ENCODE assay signal across 8 cellular contexts in genomic region chr1:153945795-153946621, GRCh38. TPM values are rescaled to one million over a fixed set of nuclear protein-coding genes. Genes with fewer than 3 reads are reported as not detected.
DNase-seq lines count a peak whose midpoint lies in the region; ATAC-seq and TF ChIP-seq lines count a peak whose summit lies in the region.

No MANE protein-coding gene starts in this region.

- intact Hi-C loops in mucosa of descending colon (cut with DNase I, micrococcal nuclease) = loop anchor here in 1 of 2 donors (10.0 kb wide), 2 partner anchors 121 to 151 kb away; no protein-coding TSS in a partner anchor

- TF ChIP-seq CTCF in endothelial cell (IDR thresholded peaks at IDR 0.05; ENCODE audit: unreplicated experiment) = no peak
- no peak for TF ChIP-seq CTCF in mucosa of descending colon (IDR thresholded peaks at IDR 0.05)

- H3K4me1 Mint-ChIP-seq in endothelial cell (ENCODE audit: unreplicated experiment) = peaks cover 18% of the 10 kb centered on the region

- DNase-seq in ACHN (peak; percentile 68), NCI-H526 (lab: John Stamatoyannopoulos, UW) (peak; percentile 73 to 91), endothelial cell (ENCODE audit: low spot score) (peak; percentile 65), mucosa of descending colon (peak; percentile 83 to 94 (median 91))
- peak in 2 of 3 experiments; percentile 42 to 56 for DNase-seq in activated CD8-positive, alpha-beta memory T cell treated with anti-CD3 and anti-CD28 coated beads for 48 hours (ENCODE audit: low read depth in 2 of 3, low spot score in 2 of 3)
- peak; percentile 80 for DNase-seq in stimulated activated CD8-positive, alpha-beta memory T cell treated with anti-CD3 and anti-CD28 coated beads, Interleukin-4, amount 100 ng/mL, for 48 hours

- H3K36me3 Mint-ChIP-seq in endothelial cell (ENCODE audit: low read depth, unreplicated experiment) = peaks cover 14% of the 10 kb centered on the region

- peak overlapping the region; percentile 97 for H3K4me3 Mint-ChIP-seq in endothelial cell (ENCODE audit: unreplicated experiment)

- peak; percentile 57 for TF ChIP-seq POLR2A in GM18526 (IDR thresholded peaks at IDR 0.05; ENCODE audit: extremely low read depth, insufficient read length)

- H3K9me3 ChIP-seq in mucosa of descending colon = no peaks in the 10 kb centered on the region

- peaks cover 13% of the 10 kb centered on the region for H3K4me1 ChIP-seq in mucosa of descending colon (ENCODE audit: low read depth)

- peaks cover 15% of the 10 kb centered on the region for H3K27me3 Mint-ChIP-seq in endothelial cell (ENCODE audit: unreplicated experiment)

- H3K36me3 ChIP-seq in mucosa of descending colon (ENCODE audit: low read depth) = no peaks in the 10 kb centered on the region

- ATAC-seq in HG03039 (IDR thresholded peaks at IDR 0.05; ENCODE audit: unreplicated experiment) (peak; percentile 58), mucosa of descending colon (peak; percentile 85)

- H3K27ac Mint-ChIP-seq in endothelial cell (ENCODE audit: unreplicated experiment) = no peak overlapping the region

- in situ Hi-C loops in ACHN (cut with HindIII; ENCODE audit: low pct_ligation_motif_present, low pct_unique_long_range_greater_than_20kb, low sequenced_read_pairs) = no loop called here

- H3K9me3 Mint-ChIP-seq in endothelial cell (ENCODE audit: unreplicated experiment) = no peaks in the 10 kb centered on the region

- H3K4me3 ChIP-seq in mucosa of descending colon = peak overlapping the region; percentile 87

RNA-seq across cellular contexts. Expression of gene DENND4B, which starts 0.5 kb away (rescaled TPM):
- 53.1 TPM for total RNA-seq in endothelial cell (ENCODE audit: unreplicated experiment)
- total RNA-seq in mucosa of descending colon = 10 to 100 TPM; 44.3 to 65.6 (median 46.5) TPM

RNA-seq across cellular contexts. Expression of gene CRTC2, which starts 12.4 kb away (rescaled TPM):
- total RNA-seq in endothelial cell (ENCODE audit: unreplicated experiment) (69.9 TPM), mucosa of descending colon (10 to 100 TPM; 30.0 to 47.3 (median 47.1) TPM)

RNA-seq across cellular contexts. Expression of gene SLC39A1, which starts 17.3 kb away (rescaled TPM):
- total RNA-seq in endothelial cell (ENCODE audit: unreplicated experiment) (136 TPM), mucosa of descending colon (10 to 100 TPM; 66.7 to 74.7 (median 66.7) TPM)

RNA-seq across cellular contexts. Expression of gene CREB3L4, which starts 21.7 kb away (rescaled TPM):
- total RNA-seq in endothelial cell (ENCODE audit: unreplicated experiment) (13.2 TPM), mucosa of descending colon (10 to 100 TPM in 2 of 3 donors, 1 to 10 TPM in 1; 9.9 to 26.9 (median 23.0) TPM)

RNA-seq across cellular contexts. Expression of gene GATAD2B, which starts 23.2 kb away (rescaled TPM):
- 45.4 TPM for total RNA-seq in endothelial cell (ENCODE audit: unreplicated experiment)
- total RNA-seq in mucosa of descending colon = 10 to 100 TPM; 34.4 to 64.8 (median 36.3) TPM

Comparison
In these comparisons a context has a peak if more than half of its experiments do, and no peak if none do; other contexts are left out.
1. Peak in every context shown above with its lines: DNase-seq, ATAC-seq and H3K4me3 ChIP-seq.